Comparison of ENCODE assay signal across 11 cellular contexts in genomic region chr2:231682546-231683291, GRCh38. TPM values are rescaled to one million over a fixed set of nuclear protein-coding genes. Genes with fewer than 3 reads are reported as not detected.
DNase-seq lines count a peak whose midpoint lies in the region; ATAC-seq and TF ChIP-seq lines count a peak whose summit lies in the region.
"Had no signal": no experiment of that assay in that cellular context is flagged by ENCODE, and none has a peak within 500 bp of the region (broad histone marks: within the 10 kb centered on the region; RNA-seq: fewer than 3 reads in every experiment).

No MANE protein-coding gene starts in this region.

- H2BK5ac ChIP-seq in neuronal stem cell (ENCODE audit: low read length): peak overlapping the region; percentile 45

- peaks cover 16 to 42% of the 10 kb centered on the region in 2 donors for H3K27me3 Mint-ChIP-seq in effector memory CD8-positive, alpha-beta T cell

- H2AFZ ChIP-seq in KMS-11 (ENCODE audit: low read depth): no peak overlapping the region
- H2AFZ ChIP-seq in neuronal stem cell (ENCODE audit: low read length): peak overlapping the region; percentile 63

- TF ChIP-seq EP300 in sigmoid colon (IDR thresholded peaks at IDR 0.05): no peak

- H3K9me3 ChIP-seq in neuronal stem cell (replicated peaks in 1 of 2; ENCODE audit: control insufficient read depth in 2 of 2, insufficient read depth in 1 of 2, low read depth in 1 of 2, low read length in 2 of 2): no peaks in the 10 kb centered on the region
- H3K9me3 ChIP-seq in sigmoid colon: no peaks in the 10 kb centered on the region

- H2BK15ac ChIP-seq in neuronal stem cell (ENCODE audit: low read length): peak overlapping the region; percentile 63

- peak overlapping the region; percentile 73 for H2BK120ac ChIP-seq in neuronal stem cell (ENCODE audit: low read depth, low read length)

- H3K27ac ChIP-seq in KMS-11 (no peak overlapping the region; the same call in 1 of the 2 replicates), angular gyrus (ENCODE audit: low read depth, low read length) (peak overlapping the region; percentile 94), neuronal stem cell (replicated peaks; ENCODE audit: low read length) (peak overlapping the region; percentile 32), sigmoid colon (peak overlapping the region in 1 of 4 donors; percentile 97)
- H3K27ac ChIP-seq: VCaP had no signal

- H3K4ac ChIP-seq in neuronal stem cell (ENCODE audit: low read length): peak overlapping the region; percentile 13

- H3K27me3 ChIP-seq in KMS-11 (ENCODE audit: insufficient read depth, low read depth): no peaks in the 10 kb centered on the region
- H3K27me3 ChIP-seq in neuronal stem cell (ENCODE audit: control insufficient read depth in 3 of 3, insufficient read depth in 3 of 3, low read depth in 1 of 3, low read length in 3 of 3): no peaks in the 10 kb centered on the region
- no peaks in the 10 kb centered on the region for H3K27me3 ChIP-seq in sigmoid colon

- TF ChIP-seq CTCF in KMS-11 (conservative IDR thresholded peaks at IDR 0.05; ENCODE audit: low read depth, low read length) (no peak), sigmoid colon (IDR thresholded peaks at IDR 0.05) (no peak)

- peaks cover 2 to 11% of the 10 kb centered on the region in 2 donors for H3K4me1 Mint-ChIP-seq in effector memory CD8-positive, alpha-beta T cell (ENCODE audit: low read depth in 2 of 2)

- H4K8ac ChIP-seq in neuronal stem cell (ENCODE audit: low read depth, low read length): no peak overlapping the region

- no peak for TF ChIP-seq POLR2A in sigmoid colon (IDR thresholded peaks at IDR 0.05)

- H3K4me1 ChIP-seq in KMS-11 (ENCODE audit: low read depth, poor library complexity, severe bottlenecking) (peaks cover 59% of the 10 kb centered on the region), neuronal stem cell (ENCODE audit: control insufficient read depth in 2 of 2, insufficient read depth in 1 of 2, low read depth in 1 of 2, low read length in 2 of 2) (peaks cover 27 to 31% of the 10 kb centered on the region in 2 donors), sigmoid colon (peaks cover 0 to 28% (median 17%) of the 10 kb centered on the region in 4 donors)

- peak overlapping the region; percentile 47 for H2BK12ac ChIP-seq in neuronal stem cell (ENCODE audit: low read length)

- H3K4me2 ChIP-seq in KMS-11: peak overlapping the region; percentile 13; the same call in 1 of the 2 replicates
- no peak overlapping the region for H3K4me2 ChIP-seq in neuronal stem cell (ENCODE audit: insufficient read depth, low read length, poor library complexity, severe bottlenecking)

- H4K20me1 ChIP-seq in KMS-11 (ENCODE audit: insufficient read depth): no peaks in the 10 kb centered on the region

- no peaks in the 10 kb centered on the region for H3K79me2 ChIP-seq in KMS-11 (ENCODE audit: insufficient read depth, low read depth)

- H3K36me3 Mint-ChIP-seq in effector memory CD8-positive, alpha-beta T cell (ENCODE audit: insufficient read depth): peaks cover 2% of the 10 kb centered on the region

- peak overlapping the region; percentile 98 for H2AK5ac ChIP-seq in neuronal stem cell (ENCODE audit: low read depth, low read length)

- H3K4me3 Mint-ChIP-seq in effector memory CD8-positive, alpha-beta T cell: peak overlapping the region in 1 of 2 donors; percentile 15
- H3K4me3 Mint-ChIP-seq: central memory CD8-positive, alpha-beta T cell had no signal

- H3K23ac ChIP-seq in neuronal stem cell (ENCODE audit: low read depth, low read length, poor library complexity): no peak overlapping the region

- DNase-seq in NCI-H1105 treated with DMSO at 0.1 percent for 48 hours (lab: John Stamatoyannopoulos, UW): peak; percentile 45
- DNase-seq in NCI-H1105 (lab: John Stamatoyannopoulos, UW): no peak
- no peak for DNase-seq in neuronal stem cell (ENCODE audit: low spot score)
- DNase-seq in sigmoid colon: no peak
- no peak for DNase-seq in effector memory CD8-positive, alpha-beta T cell
- DNase-seq: islet precursor cell had no signal

- H3K18ac ChIP-seq in neuronal stem cell (ENCODE audit: low read length): peak overlapping the region; percentile 53

- H3K36me3 ChIP-seq in KMS-11 (ENCODE audit: insufficient read depth) (no peaks in the 10 kb centered on the region), neuronal stem cell (replicated peaks in 1 of 2; ENCODE audit: control insufficient read depth in 2 of 2, insufficient read depth in 2 of 2, low read length in 2 of 2) (no peaks in the 10 kb centered on the region), sigmoid colon (no peaks in the 10 kb centered on the region)

- H3K27ac Mint-ChIP-seq in effector memory CD8-positive, alpha-beta T cell: no peak overlapping the region

- no CpG with 5 or more reads among the region's 12 CpGs for WGBS in neuronal stem cell (ENCODE audit: extremely low coverage in 2 of 2, insufficient read length in 2 of 2, insufficient replicate concordance in 1 of 2), 2 donors
- 56 to 69% methylated on average over 12 of the region's 12 CpGs for WGBS in sigmoid colon, 2 donors

- intact Hi-C loops in sigmoid colon (cut with DNase I): loop anchor here (10.0 kb wide), 1 partner anchor 102 kb away; the partner anchor contains the start of genes COPS7B and PDE6D

- H3K9ac ChIP-seq in KMS-11: no peak overlapping the region
- H3K9ac ChIP-seq in neuronal stem cell (ENCODE audit: low read depth, low read length, poor library complexity): peak overlapping the region; percentile 56

- H3K79me1 ChIP-seq in neuronal stem cell (ENCODE audit: low read depth, low read length): no peaks in the 10 kb centered on the region

- H3K9me3 Mint-ChIP-seq in effector memory CD8-positive, alpha-beta T cell: no peaks in the 10 kb centered on the region
- H3K9me3 Mint-ChIP-seq: central memory CD8-positive, alpha-beta T cell had no signal

- H3K4me3 ChIP-seq in KMS-11 (IDR thresholded peaks at IDR 0.05; ENCODE audit: insufficient read depth, low read depth, low read length): no peak overlapping the region
- no peak overlapping the region for H3K4me3 ChIP-seq in neuronal stem cell (ENCODE audit: low read length in 2 of 2)
- no peak overlapping the region for H3K4me3 ChIP-seq in sigmoid colon

- ATAC-seq in HG02588 (IDR thresholded peaks at IDR 0.05; ENCODE audit: unreplicated experiment): no peak
- ATAC-seq in effector memory CD8-positive, alpha-beta T cell (replicated peaks): no peak

- H3K14ac ChIP-seq in neuronal stem cell (ENCODE audit: low read length): peak overlapping the region; percentile 3

- peak overlapping the region; percentile 46 for H4K91ac ChIP-seq in neuronal stem cell (ENCODE audit: low read depth, low read length, poor library complexity)

RNA-seq across cellular contexts. Expression of gene PTMA, which starts 25.6 kb away (rescaled TPM):
- polyA plus RNA-seq in neuronal stem cell (2013, experiment 1 of 2): 3,606 TPM
- polyA plus RNA-seq in neuronal stem cell (2013, experiment 2 of 2): 3,678 TPM
- total RNA-seq in sigmoid colon: 1,000 to 10,000 TPM in 2 of 4 donors, 100 to 1,000 TPM in 2; 807 to 1,142 (median 1,007) TPM
- polyA plus RNA-seq in sigmoid colon: 1,000 to 10,000 TPM; 1,787 to 2,683 (median 1,800) TPM
